In the genomic region with DNA sequence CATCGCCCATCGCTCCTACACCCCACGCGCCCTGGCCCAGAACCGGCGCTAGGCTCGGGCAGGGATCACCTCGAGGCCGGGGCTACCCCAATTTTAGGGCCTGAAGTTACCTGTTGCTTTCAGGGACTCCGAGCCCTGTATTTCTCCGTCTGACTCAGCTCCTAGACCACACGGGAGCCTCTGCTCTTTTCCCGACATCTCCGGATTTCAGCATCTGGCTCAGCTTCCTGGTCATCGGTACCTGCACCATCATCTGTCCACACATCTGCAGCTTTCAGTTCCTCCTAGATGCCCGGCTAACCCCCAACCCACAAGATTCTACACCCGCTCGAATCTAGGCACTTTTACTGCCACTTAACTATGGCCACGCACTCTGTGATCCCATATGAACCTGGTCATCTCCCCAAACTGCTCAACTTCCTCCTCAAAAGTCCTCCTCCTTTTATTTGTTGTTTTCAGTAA, we compare ENCODE assay signal across 8 cellular contexts. TPM values are rescaled to one million over a fixed set of nuclear protein-coding genes. Genes with fewer than 3 reads are reported as not detected.
DNase-seq lines count a peak whose midpoint lies in the region; ATAC-seq and TF ChIP-seq lines count a peak whose summit lies in the region.

No MANE protein-coding gene starts in this region.

- H3K9me3 Mint-ChIP-seq in naive thymus-derived CD4-positive, alpha-beta T cell, result peaks cover 0 to 5% (median 0%) of the 10 kb centered on the region in 11 donors

- peaks cover 12 to 37% (median 30%) of the 10 kb centered on the region in 5 donors for H3K27me3 Mint-ChIP-seq in naive thymus-derived CD4-positive, alpha-beta T cell

- no peak overlapping the region for H3K27ac Mint-ChIP-seq in naive thymus-derived CD4-positive, alpha-beta T cell

- H3K4me3 Mint-ChIP-seq in naive thymus-derived CD4-positive, alpha-beta T cell, result peak overlapping the region in 1 of 10 donors; percentile 73

- POLR2A ChIA-PET in naive thymus-derived CD4-positive, alpha-beta T cell (lab: Charles Lee), result no interaction called here

- H3K36me3 ChIP-seq in rectal smooth muscle tissue (ENCODE audit: control insufficient read depth, insufficient read depth, low read length), result no peaks in the 10 kb centered on the region
- no peaks in the 10 kb centered on the region for H3K36me3 ChIP-seq in naive thymus-derived CD4-positive, alpha-beta T cell (ENCODE audit: control insufficient read depth in 2 of 3, insufficient read depth in 3 of 3, low read length in 3 of 3)

- no peaks in the 10 kb centered on the region for H3K36me3 Mint-ChIP-seq in naive thymus-derived CD4-positive, alpha-beta T cell

- H3K9me3 ChIP-seq in naive thymus-derived CD4-positive, alpha-beta T cell (ENCODE audit: control insufficient read depth in 2 of 3, low read length in 3 of 3), result no peaks in the 10 kb centered on the region

- no peaks in the 10 kb centered on the region for H3K27me3 ChIP-seq in rectal smooth muscle tissue (ENCODE audit: control insufficient read depth, insufficient read depth, low read length)
- H3K27me3 ChIP-seq in naive thymus-derived CD4-positive, alpha-beta T cell (ENCODE audit: control insufficient read depth in 2 of 2, insufficient read depth in 2 of 2, low read length in 2 of 2), result peaks cover 0 to 8% of the 10 kb centered on the region in 2 donors

- H3K9ac ChIP-seq in rectal smooth muscle tissue (ENCODE audit: low read length), result no peak overlapping the region

- peak; percentile 14 for ATAC-seq in GM18520 (IDR thresholded peaks at IDR 0.05; ENCODE audit: unreplicated experiment)
- peak; percentile 37 for ATAC-seq in HG03045 (IDR thresholded peaks at IDR 0.05; ENCODE audit: unreplicated experiment)
- no peak for ATAC-seq in naive thymus-derived CD4-positive, alpha-beta T cell

- DNase-seq in choroid plexus epithelial cell (ENCODE audit: low read depth), result no peak
- DNase-seq in NCI-H2107 (lab: John Stamatoyannopoulos, UW), result no peak
- DNase-seq in naive thymus-derived CD4-positive, alpha-beta T cell, result no peak
- DNase-seq in AG08395 (ENCODE audit: low spot score), result no peak
- DNase-seq in NCI-H2107 treated with DMSO at 0.1 percent for 48 hours (lab: John Stamatoyannopoulos, UW; ENCODE audit: unreplicated experiment), result no peak

- CTCF ChIA-PET in naive thymus-derived CD4-positive, alpha-beta T cell (lab: Charles Lee), result interaction anchor here (2.0 kb wide), 1 partner anchor 418 kb away, joined by 8 read pairs; no protein-coding TSS in a partner anchor

- no peak for TF ChIP-seq CTCF in choroid plexus epithelial cell (conservative IDR thresholded peaks at IDR 0.05; ENCODE audit: low read depth, low read length)

- H3K4me1 ChIP-seq in rectal smooth muscle tissue (ENCODE audit: control insufficient read depth, insufficient read depth, low read length), result no peaks in the 10 kb centered on the region
- peaks cover 0 to 5% of the 10 kb centered on the region in 2 donors for H3K4me1 ChIP-seq in naive thymus-derived CD4-positive, alpha-beta T cell (ENCODE audit: control insufficient read depth in 2 of 2, insufficient read depth in 2 of 2, low read length in 2 of 2)

- H3K27ac ChIP-seq in rectal smooth muscle tissue (ENCODE audit: low read depth, low read length), result no peak overlapping the region
- no peak overlapping the region for H3K27ac ChIP-seq in naive thymus-derived CD4-positive, alpha-beta T cell (ENCODE audit: low read depth, low read length)

- H3K4me1 Mint-ChIP-seq in naive thymus-derived CD4-positive, alpha-beta T cell, result peaks cover 0 to 4% (median 3%) of the 10 kb centered on the region in 7 donors

- peak overlapping the region; percentile 68 for H3K4me3 ChIP-seq in choroid plexus epithelial cell (ENCODE audit: low read depth, low read length)
- peak overlapping the region; percentile 77 for H3K4me3 ChIP-seq in rectal smooth muscle tissue (ENCODE audit: low read length)
- H3K4me3 ChIP-seq in naive thymus-derived CD4-positive, alpha-beta T cell (ENCODE audit: low read length), result no peak overlapping the region

- intact Hi-C loops in naive thymus-derived CD4-positive, alpha-beta T cell (cut with micrococcal nuclease), result loop anchor here (1.0 to 2.0 kb wide), 4 partner anchors 33 to 419 kb away; a partner anchor contains a TSS

RNA-seq across cellular contexts. Expression of a gene that starts 12.1 kb away (rescaled TPM):
- 1 to 10 TPM in 1 of 5 experiments, not detected in 4; 5.1 TPM for total RNA-seq in naive thymus-derived CD4-positive, alpha-beta T cell
- not detected for polyA plus RNA-seq in naive thymus-derived CD4-positive, alpha-beta T cell

RNA-seq across cellular contexts. Expression of a gene that starts 29.2 kb away (rescaled TPM):
- 1 to 10 TPM in 1 of 5 experiments, not detected in 4; 1.5 TPM for total RNA-seq in naive thymus-derived CD4-positive, alpha-beta T cell
- polyA plus RNA-seq in naive thymus-derived CD4-positive, alpha-beta T cell, result not detected

RNA-seq across cellular contexts. Expression of a gene that starts 32.9 kb away (rescaled TPM):
- 10 to 100 TPM in 2 of 5 experiments, 1 to 10 TPM in 3; 9.2 to 15.7 (median 10.0) TPM for total RNA-seq in naive thymus-derived CD4-positive, alpha-beta T cell
- 1 to 10 TPM; 7.8 to 9.6 TPM for polyA plus RNA-seq in naive thymus-derived CD4-positive, alpha-beta T cell

RNA-seq across cellular contexts. Expression of a gene that starts 49.5 kb away (rescaled TPM):
- total RNA-seq in naive thymus-derived CD4-positive, alpha-beta T cell, result 1 to 10 TPM in 4 of 5 experiments, not detected in 1; 3.6 to 8.5 (median 4.9) TPM
- polyA plus RNA-seq in naive thymus-derived CD4-positive, alpha-beta T cell, result not detected
